ENCODE assay signal across 15 cellular contexts in genomic region chr18:56305583-56305982, GRCh38.
DNase-seq lines count a peak whose midpoint lies in the region; ATAC-seq and TF ChIP-seq lines count a peak whose summit lies in the region.
"Had no signal": no experiment of that assay in that cellular context is flagged by ENCODE, and none has a peak within 500 bp of the region (broad histone marks: within the 10 kb centered on the region; RNA-seq: fewer than 3 reads in every experiment).

No MANE protein-coding gene starts in this region.

- H2BK15ac ChIP-seq in neuronal stem cell (ENCODE audit: low read length), result no peak overlapping the region

- no peaks in the 10 kb centered on the region for H3K4me1 ChIP-seq in PC-3 (ENCODE audit: insufficient read depth, low read length)
- H3K4me1 ChIP-seq in neuronal stem cell (ENCODE audit: control insufficient read depth in 2 of 2, insufficient read depth in 1 of 2, low read depth in 1 of 2, low read length in 2 of 2), result peaks cover 3 to 9% of the 10 kb centered on the region in 2 donors
- H3K4me1 ChIP-seq: A549 had no signal

- no peaks in the 10 kb centered on the region for H4K20me1 ChIP-seq in PC-3 (ENCODE audit: low read length)

- ATAC-seq in PC-3, result no peak
- ATAC-seq: A549, GM12878, K562 had no signal

- CTCF ChIA-PET in PC-3 (lab: Charles Lee), result no interaction called here

- no peak overlapping the region for H4K91ac ChIP-seq in neuronal stem cell (ENCODE audit: low read depth, low read length, poor library complexity)

- H3K9me2 ChIP-seq in PC-3 (replicated peaks; ENCODE audit: low read length), result no peaks in the 10 kb centered on the region

- H2BK12ac ChIP-seq in neuronal stem cell (ENCODE audit: low read length), result no peak overlapping the region

- H3K79me2 ChIP-seq in PC-3 (ENCODE audit: low read length), result no peaks in the 10 kb centered on the region

- DNase-seq in AG20443 (ENCODE audit: low spot score) (peak; percentile 26), PC-3 (peak; percentile 8), dedifferentiated amniotic fluid mesenchymal stem cell (ENCODE audit: extremely low spot score) (peak; percentile 19), neuronal stem cell (ENCODE audit: low spot score) (no peak), GM19240 (ENCODE audit: insufficient read length, low spot score) (no peak)
- no peak for DNase-seq in activated CD4-positive, CD25-positive, alpha-beta regulatory T cell (lab: John Stamatoyannopoulos, UW)
- DNase-seq in activated CD4-positive, alpha-beta T cell treated with anti-CD3 and anti-CD28 coated beads, Interleukin-2, amount 50 U/mL, for 48 hours, result no peak
- DNase-seq: C1 segment of cervical spinal cord; Calu3; CD4-positive, alpha-beta T cell; DMS 273 treated with DMSO at 0.1 percent for 48 hours had no signal

- H3K9ac ChIP-seq in PC-3 (ENCODE audit: low read length), result no peak overlapping the region
- H3K9ac ChIP-seq in neuronal stem cell (ENCODE audit: low read depth, low read length, poor library complexity), result no peak overlapping the region

- H2BK5ac ChIP-seq in neuronal stem cell (ENCODE audit: low read length), result no peak overlapping the region

- H3K14ac ChIP-seq in neuronal stem cell (ENCODE audit: low read length), result no peak overlapping the region

- H3K27me3 ChIP-seq in PC-3 (ENCODE audit: low read length) (no peaks in the 10 kb centered on the region), neuronal stem cell (ENCODE audit: control insufficient read depth in 3 of 3, insufficient read depth in 3 of 3, low read depth in 1 of 3, low read length in 3 of 3) (no peaks in the 10 kb centered on the region)

- H2AK5ac ChIP-seq in neuronal stem cell (ENCODE audit: low read depth, low read length), result no peak overlapping the region

- no peak overlapping the region for H3K4ac ChIP-seq in neuronal stem cell (ENCODE audit: low read length)

- H2BK120ac ChIP-seq in neuronal stem cell (ENCODE audit: low read depth, low read length), result no peak overlapping the region

- POLR2A ChIA-PET in PC-3 (lab: Charles Lee; ENCODE audit: unreplicated experiment), result no interaction called here

- H3K27ac ChIP-seq in PC-3 (ENCODE audit: low read length), result no peak overlapping the region
- H3K27ac ChIP-seq in neuronal stem cell (replicated peaks; ENCODE audit: low read length), result no peak overlapping the region
- H3K27ac ChIP-seq: A549 had no signal

- H3K9me3 ChIP-seq in PC-3 (ENCODE audit: low read length) (no peaks in the 10 kb centered on the region), neuronal stem cell (replicated peaks in 1 of 2; ENCODE audit: control insufficient read depth in 2 of 2, insufficient read depth in 1 of 2, low read depth in 1 of 2, low read length in 2 of 2) (no peaks in the 10 kb centered on the region)
- H3K9me3 ChIP-seq: A549, HAP-1 had no signal

- no peaks in the 10 kb centered on the region for H3F3A ChIP-seq in PC-3 (ENCODE audit: low read length, unreplicated experiment)

- H3K36me3 ChIP-seq in PC-3 (ENCODE audit: low read depth, low read length) (no peaks in the 10 kb centered on the region), neuronal stem cell (replicated peaks in 1 of 2; ENCODE audit: control insufficient read depth in 2 of 2, insufficient read depth in 2 of 2, low read length in 2 of 2) (no peaks in the 10 kb centered on the region)
- H3K36me3 ChIP-seq: HAP-1 had no signal

- H3K18ac ChIP-seq in neuronal stem cell (ENCODE audit: low read length), result no peak overlapping the region

- H3K4me3 ChIP-seq in PC-3 (ENCODE audit: low read length), result no peak overlapping the region
- H3K4me3 ChIP-seq in neuronal stem cell (ENCODE audit: low read length in 2 of 2), result no peak overlapping the region
- H3K4me3 ChIP-seq: A549, GM12878, HAP-1, K562 had no signal

- H4K8ac ChIP-seq in neuronal stem cell (ENCODE audit: low read depth, low read length), result no peak overlapping the region

- H3K4me2 ChIP-seq in PC-3 (ENCODE audit: low read length) (no peak overlapping the region), neuronal stem cell (ENCODE audit: insufficient read depth, low read length, poor library complexity, severe bottlenecking) (no peak overlapping the region)
- H3K4me2 ChIP-seq: A549 had no signal

- BruUV-seq in PC-3 (replicated peaks; lab: Mats Ljungman, UMichigan), result no TSS peak

- intact Hi-C loops in PC-3 (cut with micrococcal nuclease), result no loop called here

- H2AFZ ChIP-seq in PC-3 (ENCODE audit: low read length) (no peak overlapping the region), neuronal stem cell (ENCODE audit: low read length) (no peak overlapping the region)

- no peak overlapping the region for H3K23ac ChIP-seq in neuronal stem cell (ENCODE audit: low read depth, low read length, poor library complexity)

- H3K79me1 ChIP-seq in neuronal stem cell (ENCODE audit: low read depth, low read length), result no peaks in the 10 kb centered on the region

- no peak for TF ChIP-seq CTCF in PC-3 (conservative IDR thresholded peaks at IDR 0.05; ENCODE audit: low read depth, low read length)

Comparison
In these comparisons a context has a peak if more than half of its experiments do, and no peak if none do; other contexts are left out.
1. DNase-seq: peak in AG20443 (single experiment), PC-3 (single experiment) and dedifferentiated amniotic fluid mesenchymal stem cell (single experiment); none in activated CD4-positive, CD25-positive, alpha-beta regulatory T cell (0 of 4), neuronal stem cell (single experiment), GM19240 (single experiment) and activated CD4-positive, alpha-beta T cell treated with anti-CD3 and anti-CD28 coated beads, Interleukin-2, amount 50 U/mL, for 48 hours (0 of 2).